In genomic region chr20:34180460-34181108, GRCh38 we compare ENCODE assay signal across 1 cellular context.
TF ChIP-seq lines count a peak whose summit lies in the region.

No MANE protein-coding gene starts in this region.

TF ChIP-seq in GM23338, 12 proteins besides CTCF, POLR2A, EP300 and RAD21 (continued from another document):
- TF ChIP-seq, protein P1, sequence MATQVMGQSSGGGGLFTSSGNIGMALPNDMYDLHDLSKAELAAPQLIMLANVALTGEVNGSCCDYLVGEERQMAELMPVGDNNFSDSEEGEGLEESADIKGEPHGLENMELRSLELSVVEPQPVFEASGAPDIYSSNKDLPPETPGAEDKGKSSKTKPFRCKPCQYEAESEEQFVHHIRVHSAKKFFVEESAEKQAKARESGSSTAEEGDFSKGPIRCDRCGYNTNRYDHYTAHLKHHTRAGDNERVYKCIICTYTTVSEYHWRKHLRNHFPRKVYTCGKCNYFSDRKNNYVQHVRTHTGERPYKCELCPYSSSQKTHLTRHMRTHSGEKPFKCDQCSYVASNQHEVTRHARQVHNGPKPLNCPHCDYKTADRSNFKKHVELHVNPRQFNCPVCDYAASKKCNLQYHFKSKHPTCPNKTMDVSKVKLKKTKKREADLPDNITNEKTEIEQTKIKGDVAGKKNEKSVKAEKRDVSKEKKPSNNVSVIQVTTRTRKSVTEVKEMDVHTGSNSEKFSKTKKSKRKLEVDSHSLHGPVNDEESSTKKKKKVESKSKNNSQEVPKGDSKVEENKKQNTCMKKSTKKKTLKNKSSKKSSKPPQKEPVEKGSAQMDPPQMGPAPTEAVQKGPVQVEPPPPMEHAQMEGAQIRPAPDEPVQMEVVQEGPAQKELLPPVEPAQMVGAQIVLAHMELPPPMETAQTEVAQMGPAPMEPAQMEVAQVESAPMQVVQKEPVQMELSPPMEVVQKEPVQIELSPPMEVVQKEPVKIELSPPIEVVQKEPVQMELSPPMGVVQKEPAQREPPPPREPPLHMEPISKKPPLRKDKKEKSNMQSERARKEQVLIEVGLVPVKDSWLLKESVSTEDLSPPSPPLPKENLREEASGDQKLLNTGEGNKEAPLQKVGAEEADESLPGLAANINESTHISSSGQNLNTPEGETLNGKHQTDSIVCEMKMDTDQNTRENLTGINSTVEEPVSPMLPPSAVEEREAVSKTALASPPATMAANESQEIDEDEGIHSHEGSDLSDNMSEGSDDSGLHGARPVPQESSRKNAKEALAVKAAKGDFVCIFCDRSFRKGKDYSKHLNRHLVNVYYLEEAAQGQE (IDR thresholded peaks at IDR 0.05; ENCODE audit: unreplicated experiment), result no peak
